ENCODE assay signal across 25 cellular contexts in the genomic region with DNA sequence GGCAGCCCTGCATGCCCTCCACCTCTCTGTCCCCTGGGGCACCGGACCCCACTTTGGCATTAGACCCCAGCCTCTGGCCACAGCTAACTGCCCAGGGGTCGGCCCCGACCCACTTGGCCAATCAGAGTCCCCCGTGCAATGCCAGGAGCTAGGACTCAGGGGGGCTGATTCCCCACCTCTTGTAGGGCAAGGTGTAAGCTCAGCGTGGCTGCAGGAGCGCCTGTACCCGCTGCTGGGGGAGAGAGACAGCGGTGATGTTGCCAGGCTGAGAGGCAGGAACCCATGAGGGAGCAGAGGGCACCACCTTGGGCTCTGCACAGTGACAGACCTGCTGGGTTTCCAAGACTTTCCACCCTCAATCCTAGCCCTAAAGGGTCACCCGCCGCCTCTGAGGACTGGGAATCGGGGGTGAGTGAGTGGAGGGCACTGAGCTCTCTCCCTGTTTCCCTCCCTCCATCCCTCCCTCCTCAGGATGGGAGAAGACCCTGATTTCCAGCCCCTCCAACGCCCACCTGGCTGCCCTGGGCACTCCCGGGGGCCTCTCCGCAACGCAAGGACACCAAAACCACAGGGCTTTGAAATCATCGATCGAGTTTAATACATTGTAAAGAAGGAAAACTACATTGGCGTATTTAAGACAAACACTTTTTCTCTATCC.
"Had no signal": no experiment of that assay in that cellular context is flagged by ENCODE, and none has a peak within 500 bp of the region (broad histone marks: within the 10 kb centered on the region; RNA-seq: fewer than 3 reads in every experiment).

No MANE protein-coding gene starts in this region.

- H3K4me1 ChIP-seq: ascending aorta, heart left ventricle, prostate gland, testis, transverse colon had no signal

- H3K4me3 ChIP-seq: ascending aorta, cardiac muscle cell, heart left ventricle, ovary, prostate gland, SK-N-MC, testis, transverse colon had no signal

- H3K27ac Mint-ChIP-seq: activated CD4-positive, alpha-beta T cell treated with anti-CD3 and anti-CD28 coated beads, Interleukin-2, amount 10 ng/mL, durations not matched to agents 7 days and 5 days; activated CD8-positive, alpha-beta T cell treated with anti-CD3 and anti-CD28 coated beads for 36 hours; activated naive CD8-positive, alpha-beta T cell; activated T-helper 2 cell treated with anti-CD3 and anti-CD28 coated beads, Interferon-gamma antibody, Interleukin-2, Interleukin-4, amounts not matched to agents 10 μg/mL and 5 μg/mL and 100 μg/mL, durations not matched to agents 14 hours and 24 hours and 36 hours; naive thymus-derived CD8-positive, alpha-beta T cell had no signal

- H3K27ac ChIP-seq: ascending aorta, cardiac muscle cell, heart left ventricle, ovary, prostate gland, SK-N-MC, testis, transverse colon had no signal

- H3K9me3 ChIP-seq: ovary, prostate gland, testis had no signal

- DNase-seq: activated CD4-positive, alpha-beta T cell treated with anti-CD3 and anti-CD28 coated beads for 1 hour; activated CD4-positive, alpha-beta T cell treated with anti-CD3 and anti-CD28 coated beads, Interleukin-2, amount 10 ng/mL, durations not matched to agents 7 days and 5 days; activated CD8-positive, alpha-beta T cell treated with anti-CD3 and anti-CD28 coated beads for 36 hours; activated naive CD4-positive, alpha-beta T cell treated with Interleukin-2 at 50 U/mL for 16 hours; activated T-cell treated with anti-CD3 and anti-CD28 coated beads, Interleukin-2, amount 50 U/mL, for 48 hours; foreskin fibroblast; heart left ventricle; left cardiac atrium; midbrain; retina; stimulated activated CD4-positive, alpha-beta T cell treated with anti-CD3 and anti-CD28 coated beads, Interleukin-4, amount 100 ng/mL, for 1 hour; stimulated activated naive CD8-positive, alpha-beta T cell treated with anti-CD3 and anti-CD28 coated beads, Interleukin-15, Interleukin-2, amounts not matched to agents 100 U/mL and 50 U/mL, for 24 hours; T-helper 9 cell; testis; transverse colon had no signal

- ATAC-seq: activated CD8-positive, alpha-beta T cell treated with anti-CD3 and anti-CD28 coated beads for 36 hours; esophagus mucosa; left cardiac atrium; naive thymus-derived CD8-positive, alpha-beta T cell; stimulated activated naive CD8-positive, alpha-beta T cell treated with anti-CD3 and anti-CD28 coated beads, Interleukin-15, Interleukin-2, amounts not matched to agents 100 U/mL and 50 U/mL, for 24 hours had no signal

- H3K36me3 ChIP-seq: ascending aorta, cardiac muscle cell, heart left ventricle, ovary, prostate gland, transverse colon had no signal

- H3K9me3 Mint-ChIP-seq: activated CD8-positive, alpha-beta T cell treated with anti-CD3 and anti-CD28 coated beads for 36 hours; activated T-helper 2 cell treated with anti-CD3 and anti-CD28 coated beads, Interferon-gamma antibody, Interleukin-2, Interleukin-4, amounts not matched to agents 10 μg/mL and 5 μg/mL and 100 μg/mL, durations not matched to agents 14 hours and 24 hours and 36 hours had no signal

- H3K36me3 Mint-ChIP-seq: activated naive CD8-positive, alpha-beta T cell had no signal

- H3K4me3 Mint-ChIP-seq: activated CD4-positive, alpha-beta T cell treated with anti-CD3 and anti-CD28 coated beads, Interleukin-2, amount 10 ng/mL, durations not matched to agents 7 days and 5 days; activated CD8-positive, alpha-beta T cell treated with anti-CD3 and anti-CD28 coated beads for 36 hours; activated naive CD8-positive, alpha-beta T cell; brain; naive thymus-derived CD8-positive, alpha-beta T cell had no signal

- H3K27me3 Mint-ChIP-seq: activated CD8-positive, alpha-beta T cell treated with anti-CD3 and anti-CD28 coated beads for 36 hours; activated naive CD8-positive, alpha-beta T cell had no signal

- H3K4me1 Mint-ChIP-seq: activated CD4-positive, alpha-beta T cell treated with anti-CD3 and anti-CD28 coated beads, Interleukin-2, amount 10 ng/mL, durations not matched to agents 7 days and 5 days; brain; naive thymus-derived CD8-positive, alpha-beta T cell had no signal

- H3K27me3 ChIP-seq: ascending aorta, cardiac muscle cell, heart left ventricle, ovary, testis, transverse colon had no signal
